In the genomic region with DNA sequence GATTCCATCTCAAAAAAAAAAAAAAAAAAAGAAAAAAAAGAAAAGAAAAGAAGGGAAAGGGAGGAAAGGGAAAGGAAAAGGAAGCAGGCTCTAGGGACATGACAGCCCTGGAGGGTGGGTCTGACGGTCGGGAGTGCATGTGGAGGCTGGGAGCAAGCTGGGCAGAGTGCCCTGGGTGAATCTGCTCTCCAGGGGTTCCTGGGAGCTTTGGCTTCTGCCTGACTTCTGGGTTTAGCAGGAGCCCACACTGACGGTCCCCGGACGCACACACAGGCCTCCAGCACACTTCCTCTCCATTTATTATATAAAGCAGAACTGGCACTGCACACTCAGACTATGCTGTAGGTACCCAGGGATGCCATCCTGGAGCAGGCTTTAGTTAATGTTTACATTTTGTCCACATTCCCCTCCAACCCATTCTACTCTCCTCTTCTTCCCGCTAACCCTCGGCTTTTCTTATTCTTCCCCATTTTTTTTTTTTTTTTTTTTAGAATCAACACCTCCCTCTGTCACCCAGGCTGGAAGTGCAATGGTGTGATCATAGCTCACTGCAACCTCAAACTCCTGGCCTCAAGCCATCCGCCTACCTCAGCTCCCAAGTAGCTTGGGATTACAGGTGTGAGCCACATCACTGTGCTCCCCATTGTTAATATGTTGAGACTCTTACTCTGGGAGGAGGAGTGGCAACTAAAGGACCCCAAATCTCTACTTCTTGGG, we compare ENCODE assay signal across 11 cellular contexts.
DNase-seq lines count a peak whose midpoint lies in the region; ATAC-seq and TF ChIP-seq lines count a peak whose summit lies in the region.
"Had no signal": no experiment of that assay in that cellular context is flagged by ENCODE, and none has a peak within 500 bp of the region (broad histone marks: within the 10 kb centered on the region; RNA-seq: fewer than 3 reads in every experiment).

No MANE protein-coding gene starts in this region.

- H3F3A ChIP-seq in DOHH2 (ENCODE audit: control insufficient read depth, insufficient read depth) = peaks cover 18% of the 10 kb centered on the region

- H3K4me3 ChIP-seq in DOHH2 (ENCODE audit: low read length) = no peak overlapping the region
- no peak overlapping the region for H3K4me3 ChIP-seq in esophagus (ENCODE audit: low read depth in 1 of 2, low read length in 2 of 2)

- no peaks in the 10 kb centered on the region for H3K27me3 Mint-ChIP-seq in osteocyte (ENCODE audit: unreplicated experiment)

- ATAC-seq in HG03460 (IDR thresholded peaks at IDR 0.05; ENCODE audit: unreplicated experiment) = no peak
- no peak for ATAC-seq in HG02588 (IDR thresholded peaks at IDR 0.05; ENCODE audit: unreplicated experiment)
- no peak for ATAC-seq in HG02938 (IDR thresholded peaks at IDR 0.05; ENCODE audit: unreplicated experiment)

- H3K27me3 ChIP-seq in DOHH2 (ENCODE audit: control insufficient read depth, low read length) = no peaks in the 10 kb centered on the region
- H3K27me3 ChIP-seq in esophagus (ENCODE audit: control insufficient read depth in 1 of 2, insufficient read depth in 2 of 2, low read length in 2 of 2) = no peaks in the 10 kb centered on the region

- DNase-seq in NOMO-1 treated with DMSO at 0.1 percent for 48 hours (lab: John Stamatoyannopoulos, UW; ENCODE audit: unreplicated experiment) = peak; percentile 71
- DNase-seq in osteocyte (ENCODE audit: extremely low spot score, unreplicated experiment) = no peak
- DNase-seq in NCI-H2029 (lab: John Stamatoyannopoulos, UW) = no peak
- DNase-seq: activated naive CD8-positive, alpha-beta T cell treated with anti-CD3 and anti-CD28 coated beads, Interleukin-2, amount 10 ng/mL, durations not matched to agents 7 days and 5 days; NCI-H2171 treated with DMSO at 0.1 percent for 48 hours had no signal

- no peaks in the 10 kb centered on the region for H3K79me2 ChIP-seq in DOHH2 (ENCODE audit: control insufficient read depth, low read length)

- TF ChIP-seq CTCF in DOHH2 (IDR thresholded peaks at IDR 0.05; ENCODE audit: low read depth, low read length, poor library complexity, severe bottlenecking) (no peak), osteocyte (IDR thresholded peaks at IDR 0.05) (no peak)

- H3K9me3 ChIP-seq in DOHH2 (ENCODE audit: control insufficient read depth, insufficient read depth, low read length) (no peaks in the 10 kb centered on the region), esophagus (ENCODE audit: control insufficient read depth in 2 of 2, insufficient read depth in 1 of 2, low read depth in 1 of 2, low read length in 1 of 2) (no peaks in the 10 kb centered on the region)

- H4K20me1 ChIP-seq in DOHH2 (ENCODE audit: control insufficient read depth, insufficient read depth, low read depth, low read length) = no peaks in the 10 kb centered on the region

- H3K27ac ChIP-seq in DOHH2 (ENCODE audit: low read depth, low read length) = no peak overlapping the region
- peak overlapping the region; percentile 85 to 90 for H3K27ac ChIP-seq in esophagus (ENCODE audit: low read depth in 2 of 2, low read length in 1 of 2)

- H3K4me2 ChIP-seq in DOHH2 (ENCODE audit: low read length) = peak overlapping the region; percentile 7; the same call in 1 of the 2 replicates

- H3K36me3 ChIP-seq in DOHH2 (ENCODE audit: control insufficient read depth, low read length) (no peaks in the 10 kb centered on the region), esophagus (ENCODE audit: control insufficient read depth in 2 of 2, insufficient read depth in 2 of 2, low read length in 1 of 2) (no peaks in the 10 kb centered on the region)

- H3K9me3 Mint-ChIP-seq in osteocyte (ENCODE audit: unreplicated experiment) = no peaks in the 10 kb centered on the region
- H3K9me3 Mint-ChIP-seq: activated naive CD8-positive, alpha-beta T cell treated with anti-CD3 and anti-CD28 coated beads, Interleukin-2, amount 10 ng/mL, durations not matched to agents 7 days and 5 days; natural killer cell treated with Interleukin-12 subunit alpha and Interleukin-12 subunit beta and Interleukin-15 and Interleukin-18, amount 100 ng/mL, for 72 hours had no signal

- H3K36me3 Mint-ChIP-seq in osteocyte (ENCODE audit: unreplicated experiment) = no peaks in the 10 kb centered on the region
- H3K36me3 Mint-ChIP-seq: natural killer cell treated with Interleukin-12 subunit alpha and Interleukin-12 subunit beta and Interleukin-15 and Interleukin-18, amount 100 ng/mL, for 72 hours had no signal

- H3K4me1 Mint-ChIP-seq in osteocyte (ENCODE audit: unreplicated experiment) = peaks cover 34% of the 10 kb centered on the region

- H3K27ac Mint-ChIP-seq in osteocyte (ENCODE audit: unreplicated experiment) = peak overlapping the region; percentile 38
- H3K27ac Mint-ChIP-seq: activated naive CD8-positive, alpha-beta T cell treated with anti-CD3 and anti-CD28 coated beads, Interleukin-2, amount 10 ng/mL, durations not matched to agents 7 days and 5 days; natural killer cell treated with Interleukin-12 subunit alpha and Interleukin-12 subunit beta and Interleukin-15 and Interleukin-18, amount 100 ng/mL, for 72 hours had no signal

- H3K4me1 ChIP-seq in DOHH2 (ENCODE audit: control insufficient read depth, low read length) (peaks cover 46% of the 10 kb centered on the region), esophagus (ENCODE audit: control insufficient read depth in 2 of 2, insufficient read depth in 2 of 2, low read length in 1 of 2) (peaks cover 2 to 13% of the 10 kb centered on the region in 2 donors)

- H3K4me3 Mint-ChIP-seq in osteocyte (ENCODE audit: unreplicated experiment) = no peak overlapping the region
- H3K4me3 Mint-ChIP-seq: activated naive CD8-positive, alpha-beta T cell treated with anti-CD3 and anti-CD28 coated beads, Interleukin-2, amount 10 ng/mL, durations not matched to agents 7 days and 5 days; natural killer cell treated with Interleukin-12 subunit alpha and Interleukin-12 subunit beta and Interleukin-15 and Interleukin-18, amount 100 ng/mL, for 72 hours had no signal

- no peaks in the 10 kb centered on the region for H3K9me2 ChIP-seq in DOHH2 (replicated peaks; ENCODE audit: control insufficient read depth, low read length)

- WGBS in esophagus, 2 donors = 67 to 68% methylated on average over 8 of the region's 8 CpGs
